8 cellular contexts compared by ENCODE assay signal in genomic region chr17:13016881-13017622, GRCh38. TPM values are rescaled to one million over a fixed set of nuclear protein-coding genes. Genes with fewer than 3 reads are reported as not detected.
DNase-seq lines count a peak whose midpoint lies in the region; ATAC-seq, FAIRE-seq and TF ChIP-seq lines count a peak whose summit lies in the region.

No MANE protein-coding gene starts in this region.

- H3K4me1 ChIP-seq in body of pancreas: peaks cover 18% of the 10 kb centered on the region
- peaks cover 20% of the 10 kb centered on the region for H3K4me1 ChIP-seq in HepG2 (ENCODE audit: insufficient read depth, low read length)
- H3K4me1 ChIP-seq in tibial artery: peaks cover 0 to 17% (median 8%) of the 10 kb centered on the region in 4 donors

- FAIRE-seq in HepG2 (lab: Jason Lieb, UNC): no peak
- no peak for FAIRE-seq in RCC 7860 (lab: Jason Lieb, UNC)

- POLR2A ChIA-PET in HepG2 (lab: Yijun Ruan, JAX): interaction anchor here (0.6 to 1.9 kb wide), 11 partner anchors 12 to 1289 kb away, joined by 3 to 9 read pairs (median 5); partner anchors contain the start of gene ZNF18

- H3K4me3 Mint-ChIP-seq in CD14-positive monocyte: peak overlapping the region; percentile 93 to 96

- CTCF ChIA-PET in HepG2 (lab: Yijun Ruan, JAX; ENCODE audit: low intra/inter-chr PET ratio, low total read pairs): no interaction called here

- H3K9me3 ChIP-seq in body of pancreas (no peaks in the 10 kb centered on the region), HepG2 (ENCODE audit: low read length) (no peaks in the 10 kb centered on the region), tibial artery (no peaks in the 10 kb centered on the region)

- H3K36me3 ChIP-seq in body of pancreas (replicated peaks in 1 of 2; ENCODE audit: insufficient read depth in 1 of 2, low read depth in 2 of 2) (peaks cover 9 to 22% of the 10 kb centered on the region in 2 donors), HepG2 (replicated peaks in 1 of 2; ENCODE audit: control insufficient read depth in 1 of 2, insufficient read depth in 2 of 2, low read length in 2 of 2) (peaks cover 13 to 41% of the 10 kb centered on the region in 2 experiments), tibial artery (peaks cover 31 to 40% (median 40%) of the 10 kb centered on the region in 3 donors)

- H3K4me2 ChIP-seq in HepG2 (ENCODE audit: low read depth, low read length): peak overlapping the region; percentile 88

- no peak overlapping the region for H2AFZ ChIP-seq in HepG2 (ENCODE audit: low read length)

- H3K27me3 Mint-ChIP-seq in CD14-positive monocyte (ENCODE audit: low read depth in 3 of 3): peaks cover 0 to 2% (median 0%) of the 10 kb centered on the region in 3 donors

- TF ChIP-seq POLR2A in body of pancreas (IDR thresholded peaks at IDR 0.05): no peak
- TF ChIP-seq POLR2A in HepG2 (IDR thresholded peaks at IDR 0.05; ENCODE audit: insufficient read depth in 1 of 2, low read depth in 2 of 2, low read length in 2 of 2): no peak

- H4K20me1 ChIP-seq in HepG2 (ENCODE audit: insufficient read depth, low read length): no peaks in the 10 kb centered on the region

- in situ Hi-C loops in HepG2 (cut with HindIII; ENCODE audit: extremely low pct_ligation_motif_present, low pct_unique_long_range_greater_than_20kb): no loop called here

- WGBS in body of pancreas, 2 donors: 14 to 23% methylated on average over 15 to 20 of the region's 20 CpGs
- 26% methylated on average over 11 of the region's 20 CpGs for WGBS in HepG2 (ENCODE audit: low lambda C conversion rate)

- peaks cover 46 to 47% of the 10 kb centered on the region in 2 donors for H3K36me3 Mint-ChIP-seq in CD14-positive monocyte

- peaks cover 14% of the 10 kb centered on the region for H3K4me1 Mint-ChIP-seq in CD14-positive monocyte

- DNase-seq in CD14-positive monocyte (ENCODE audit: low spot score) (no peak), body of pancreas (no peak), HepG2 (ENCODE audit: low spot score) (peak; percentile 27), tibial artery (no peak), amniotic stem cell (lab: John Stamatoyannopoulos, UW) (no peak), RCC 7860 (ENCODE audit: low spot score) (no peak)
- DNase-seq in Jurkat, Clone E6-1 (ENCODE audit: low read depth, low spot score): no peak

- TF ChIP-seq CTCF in CD14-positive monocyte (IDR thresholded peaks at IDR 0.05) (no peak), body of pancreas (IDR thresholded peaks at IDR 0.05) (no peak), HepG2 (CRISPR knock-in tag; IDR thresholded peaks at IDR 0.05) (no peak), tibial artery (IDR thresholded peaks at IDR 0.05) (no peak)

- no peaks in the 10 kb centered on the region for H3K27me3 ChIP-seq in body of pancreas
- no peaks in the 10 kb centered on the region; a peak in 1 of 5 replicates for H3K27me3 ChIP-seq in HepG2 (ENCODE audit: control insufficient read depth in 1 of 2, insufficient read depth in 2 of 2, low read length in 2 of 2)
- H3K27me3 ChIP-seq in tibial artery: no peaks in the 10 kb centered on the region

- peak overlapping the region; percentile 42 to 95 (median 86) for H3K27ac Mint-ChIP-seq in CD14-positive monocyte

- intact Hi-C loops in CD14-positive monocyte (cut with micrococcal nuclease): no loop called here
- intact Hi-C loops in body of pancreas (cut with DNase I): no loop called here
- intact Hi-C loops in HepG2 (cut with micrococcal nuclease; ENCODE audit: unreplicated experiment): no loop called here
- intact Hi-C loops in tibial artery (cut with DNase I; ENCODE audit: low total_unique reads): no loop called here

- BruUV-seq in HepG2 (replicated peaks; lab: Mats Ljungman, UMichigan): TSS peak; percentile 46

- no peak for TF ChIP-seq RAD21 in HepG2 (CRISPR knock-in tag; IDR thresholded peaks at IDR 0.05)

- H3K9me3 Mint-ChIP-seq in CD14-positive monocyte: no peaks in the 10 kb centered on the region

- H3K4me3 ChIP-seq in Jurkat, Clone E6-1 (ENCODE audit: low read length): peak overlapping the region; percentile 93
- H3K4me3 ChIP-seq in body of pancreas (peak overlapping the region; percentile 50 to 87), HepG2 (replicated peaks in 1 of 3; ENCODE audit: insufficient read depth in 1 of 3, low read depth in 2 of 3, low read length in 3 of 3) (peak overlapping the region; percentile 71 to 94 (median 94)), tibial artery (peak overlapping the region; percentile 87 to 100)

- H3K27ac ChIP-seq in body of pancreas: peak overlapping the region; percentile 63 to 94 (median 84)
- peak overlapping the region; percentile 80 for H3K27ac ChIP-seq in HepG2 (ENCODE audit: extremely low read length, insufficient read depth, low read length)
- peak overlapping the region; percentile 80 to 88 for H3K27ac ChIP-seq in tibial artery

- ATAC-seq in GM21515 (IDR thresholded peaks at IDR 0.05; ENCODE audit: unreplicated experiment) (peak; percentile 18), body of pancreas (peak; percentile 2), HepG2 (peak; percentile 42)

- TF ChIP-seq EP300 in HepG2 (IDR thresholded peaks at IDR 0.05; ENCODE audit: low read depth in 2 of 2, low read length in 2 of 2) (no peak), HepG2 (CRISPR knock-in tag; IDR thresholded peaks at IDR 0.05; ENCODE audit: borderline replicate concordance) (no peak)

- peak overlapping the region; percentile 90 for H3K9ac ChIP-seq in HepG2 (ENCODE audit: insufficient read depth, low read depth, low read length)

- H3K79me2 ChIP-seq in HepG2 (ENCODE audit: insufficient read depth, low read length): peaks cover 5% of the 10 kb centered on the region

TF ChIP-seq in HepG2, 621 proteins besides CTCF, POLR2A, EP300 and RAD21 (continues in another document):
- no peak for TF ChIP-seq PRDM10 (CRISPR knock-in tag; IDR thresholded peaks at IDR 0.05; ENCODE audit: low read depth)
- no peak for TF ChIP-seq ZNF773 (CRISPR knock-in tag; IDR thresholded peaks at IDR 0.05; ENCODE audit: borderline replicate concordance)

RNA-seq across cellular contexts. Expression of gene ELAC2, which starts 0.8 kb away (rescaled TPM):
- polyA plus RNA-seq in CD14-positive monocyte (10 to 100 TPM; 24.2 to 26.0 TPM), HepG2 (2011; rRNA removed) (35.6 and 45.1 TPM in 2 replicates)
- polyA plus RNA-seq in Jurkat, Clone E6-1 (2012; ENCODE audit: insufficient read depth, insufficient read length): 109 TPM
- total RNA-seq in body of pancreas (10 to 100 TPM; 31.6 to 52.1 TPM), HepG2 (2016; rRNA removed; fragmentation: Illumina TruSeq; extraction: Trizol) (42.9 and 50.4 TPM in 2 replicates)
- total RNA-seq in HepG2 (2016; cell fraction: cytosol; rRNA removed; fragmentation: Illumina TruSeq; extraction: Trizol; ENCODE audit: low read depth): 6.8 and 7.4 TPM in 2 replicates
- 38.0 and 55.2 TPM in 2 replicates for total RNA-seq in HepG2 (2016; cell fraction: insoluble cytoplasmic fraction; rRNA removed; fragmentation: Illumina TruSeq; extraction: Trizol)
- total RNA-seq in HepG2 (2016; cell fraction: membrane; rRNA removed; fragmentation: Illumina TruSeq; extraction: Trizol): 14.0 and 16.1 TPM in 2 replicates
- 48.8 and 59.2 TPM in 2 replicates for total RNA-seq in HepG2 (2016; cell fraction: nucleus; rRNA removed; fragmentation: Illumina TruSeq; extraction: Trizol)
- polyA plus RNA-seq in HepG2 (2011; cell fraction: cytosol; rRNA removed): 30.3 and 39.0 TPM in 2 replicates
- polyA plus RNA-seq in HepG2 (2011; cell fraction: nucleus; rRNA removed): 95.9 and 116 TPM in 2 replicates
- 21.6 and 29.3 TPM in 2 replicates for polyA plus RNA-seq in HepG2 (2012)
- 4.0 and 5.6 TPM in 2 replicates for polyA plus RNA-seq in HepG2 (2016; cell fraction: cytosol; fragmentation: Illumina TruSeq; extraction: Trizol; ENCODE audit: low read depth)
- polyA plus RNA-seq in HepG2 (2016; cell fraction: insoluble cytoplasmic fraction; fragmentation: Illumina TruSeq; extraction: Trizol; ENCODE audit: low read depth): 33.5 and 45.6 TPM in 2 replicates
- 8.1 and 11.5 TPM in 2 replicates for polyA plus RNA-seq in HepG2 (2016; cell fraction: membrane; fragmentation: Illumina TruSeq; extraction: Trizol; ENCODE audit: low read depth)
- 86.8 and 92.4 TPM in 2 replicates for polyA plus RNA-seq in HepG2 (2016; cell fraction: nucleus; fragmentation: Illumina TruSeq; extraction: Trizol; ENCODE audit: insufficient read depth, low read depth)
- 155 and 322 TPM in 2 replicates for polyA minus RNA-seq in HepG2 (2011; rRNA and poly(A)+ RNA removed; ENCODE audit: low replicate concordance)
- 23.6 and 23.8 TPM in 2 replicates for polyA minus RNA-seq in HepG2 (2011; cell fraction: cytosol; rRNA and poly(A)+ RNA removed)
- polyA minus RNA-seq in HepG2 (2011; cell fraction: nucleus; rRNA and poly(A)+ RNA removed): 42.5 and 49.9 TPM in 2 replicates
